Comparison of ENCODE assay signal across 2 cellular contexts in the genomic region with DNA sequence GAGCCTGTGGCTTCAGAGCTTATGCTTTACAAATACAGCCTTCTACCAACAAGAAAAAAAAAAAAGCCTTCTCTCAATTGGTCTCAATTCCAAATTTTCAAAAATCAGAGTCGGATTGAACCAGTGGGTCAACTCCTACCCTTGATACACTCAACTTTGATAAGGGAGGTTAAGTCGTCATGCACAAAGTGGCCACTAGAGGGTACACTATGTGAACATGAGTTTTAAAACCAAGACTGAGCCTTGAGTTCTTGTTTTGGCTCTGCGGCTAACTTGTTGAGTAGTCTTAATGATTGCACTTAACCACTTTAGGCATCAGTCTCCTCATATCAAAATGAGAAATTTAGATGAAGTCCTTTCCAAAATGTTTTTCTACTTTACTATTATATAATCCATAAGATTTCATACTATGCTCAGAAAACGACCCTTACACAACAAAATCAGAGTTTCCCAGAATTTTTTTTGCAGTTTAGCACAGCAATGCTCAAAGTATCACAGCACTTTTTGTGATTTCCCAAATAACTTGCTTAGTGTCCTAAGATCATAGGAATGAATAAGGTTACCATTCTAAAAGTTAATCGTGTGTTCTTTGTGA.
TF ChIP-seq lines count a peak whose summit lies in the region.

No MANE protein-coding gene starts in this region.

TF ChIP-seq in GM23338, 12 proteins besides CTCF, POLR2A, EP300 and RAD21 (continues in another document):
- TF ChIP-seq, protein P1, sequence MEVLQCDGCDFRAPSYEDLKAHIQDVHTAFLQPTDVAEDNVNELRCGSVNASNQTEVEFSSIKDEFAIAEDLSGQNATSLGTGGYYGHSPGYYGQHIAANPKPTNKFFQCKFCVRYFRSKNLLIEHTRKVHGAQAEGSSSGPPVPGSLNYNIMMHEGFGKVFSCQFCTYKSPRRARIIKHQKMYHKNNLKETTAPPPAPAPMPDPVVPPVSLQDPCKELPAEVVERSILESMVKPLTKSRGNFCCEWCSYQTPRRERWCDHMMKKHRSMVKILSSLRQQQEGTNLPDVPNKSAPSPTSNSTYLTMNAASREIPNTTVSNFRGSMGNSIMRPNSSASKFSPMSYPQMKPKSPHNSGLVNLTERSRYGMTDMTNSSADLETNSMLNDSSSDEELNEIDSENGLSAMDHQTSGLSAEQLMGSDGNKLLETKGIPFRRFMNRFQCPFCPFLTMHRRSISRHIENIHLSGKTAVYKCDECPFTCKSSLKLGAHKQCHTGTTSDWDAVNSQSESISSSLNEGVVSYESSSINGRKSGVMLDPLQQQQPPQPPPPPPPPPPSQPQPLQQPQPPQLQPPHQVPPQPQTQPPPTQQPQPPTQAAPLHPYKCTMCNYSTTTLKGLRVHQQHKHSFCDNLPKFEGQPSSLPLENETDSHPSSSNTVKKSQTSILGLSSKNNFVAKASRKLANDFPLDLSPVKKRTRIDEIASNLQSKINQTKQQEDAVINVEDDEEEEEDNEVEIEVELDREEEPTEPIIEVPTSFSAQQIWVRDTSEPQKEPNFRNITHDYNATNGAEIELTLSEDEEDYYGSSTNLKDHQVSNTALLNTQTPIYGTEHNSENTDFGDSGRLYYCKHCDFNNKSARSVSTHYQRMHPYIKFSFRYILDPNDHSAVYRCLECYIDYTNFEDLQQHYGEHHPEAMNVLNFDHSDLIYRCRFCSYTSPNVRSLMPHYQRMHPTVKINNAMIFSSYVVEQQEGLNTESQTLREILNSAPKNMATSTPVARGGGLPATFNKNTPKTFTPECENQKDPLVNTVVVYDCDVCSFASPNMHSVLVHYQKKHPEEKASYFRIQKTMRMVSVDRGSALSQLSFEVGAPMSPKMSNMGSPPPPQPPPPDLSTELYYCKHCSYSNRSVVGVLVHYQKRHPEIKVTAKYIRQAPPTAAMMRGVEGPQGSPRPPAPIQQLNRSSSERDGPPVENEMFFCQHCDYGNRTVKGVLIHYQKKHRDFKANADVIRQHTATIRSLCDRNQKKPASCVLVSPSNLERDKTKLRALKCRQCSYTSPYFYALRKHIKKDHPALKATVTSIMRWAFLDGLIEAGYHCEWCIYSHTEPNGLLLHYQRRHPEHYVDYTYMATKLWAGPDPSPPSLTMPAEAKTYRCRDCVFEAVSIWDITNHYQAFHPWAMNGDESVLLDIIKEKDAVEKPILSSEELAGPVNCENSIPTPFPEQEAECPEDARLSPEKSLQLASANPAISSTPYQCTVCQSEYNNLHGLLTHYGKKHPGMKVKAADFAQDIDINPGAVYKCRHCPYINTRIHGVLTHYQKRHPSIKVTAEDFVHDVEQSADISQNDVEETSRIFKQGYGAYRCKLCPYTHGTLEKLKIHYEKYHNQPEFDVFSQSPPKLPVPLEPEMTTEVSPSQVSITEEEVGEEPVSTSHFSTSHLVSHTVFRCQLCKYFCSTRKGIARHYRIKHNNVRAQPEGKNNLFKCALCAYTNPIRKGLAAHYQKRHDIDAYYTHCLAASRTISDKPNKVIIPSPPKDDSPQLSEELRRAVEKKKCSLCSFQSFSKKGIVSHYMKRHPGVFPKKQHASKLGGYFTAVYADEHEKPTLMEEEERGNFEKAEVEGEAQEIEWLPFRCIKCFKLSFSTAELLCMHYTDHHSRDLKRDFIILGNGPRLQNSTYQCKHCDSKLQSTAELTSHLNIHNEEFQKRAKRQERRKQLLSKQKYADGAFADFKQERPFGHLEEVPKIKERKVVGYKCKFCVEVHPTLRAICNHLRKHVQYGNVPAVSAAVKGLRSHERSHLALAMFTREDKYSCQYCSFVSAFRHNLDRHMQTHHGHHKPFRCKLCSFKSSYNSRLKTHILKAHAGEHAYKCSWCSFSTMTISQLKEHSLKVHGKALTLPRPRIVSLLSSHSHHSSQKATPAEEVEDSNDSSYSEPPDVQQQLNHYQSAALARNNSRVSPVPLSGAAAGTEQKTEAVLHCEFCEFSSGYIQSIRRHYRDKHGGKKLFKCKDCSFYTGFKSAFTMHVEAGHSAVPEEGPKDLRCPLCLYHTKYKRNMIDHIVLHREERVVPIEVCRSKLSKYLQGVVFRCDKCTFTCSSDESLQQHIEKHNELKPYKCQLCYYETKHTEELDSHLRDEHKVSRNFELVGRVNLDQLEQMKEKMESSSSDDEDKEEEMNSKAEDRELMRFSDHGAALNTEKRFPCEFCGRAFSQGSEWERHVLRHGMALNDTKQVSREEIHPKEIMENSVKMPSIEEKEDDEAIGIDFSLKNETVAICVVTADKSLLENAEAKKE (CRISPR knock-in tag; IDR thresholded peaks at IDR 0.05): no peak
- TF ChIP-seq STAT1 (IDR thresholded peaks at IDR 0.05; ENCODE audit: unreplicated experiment): no peak
- TF ChIP-seq, protein P2, sequence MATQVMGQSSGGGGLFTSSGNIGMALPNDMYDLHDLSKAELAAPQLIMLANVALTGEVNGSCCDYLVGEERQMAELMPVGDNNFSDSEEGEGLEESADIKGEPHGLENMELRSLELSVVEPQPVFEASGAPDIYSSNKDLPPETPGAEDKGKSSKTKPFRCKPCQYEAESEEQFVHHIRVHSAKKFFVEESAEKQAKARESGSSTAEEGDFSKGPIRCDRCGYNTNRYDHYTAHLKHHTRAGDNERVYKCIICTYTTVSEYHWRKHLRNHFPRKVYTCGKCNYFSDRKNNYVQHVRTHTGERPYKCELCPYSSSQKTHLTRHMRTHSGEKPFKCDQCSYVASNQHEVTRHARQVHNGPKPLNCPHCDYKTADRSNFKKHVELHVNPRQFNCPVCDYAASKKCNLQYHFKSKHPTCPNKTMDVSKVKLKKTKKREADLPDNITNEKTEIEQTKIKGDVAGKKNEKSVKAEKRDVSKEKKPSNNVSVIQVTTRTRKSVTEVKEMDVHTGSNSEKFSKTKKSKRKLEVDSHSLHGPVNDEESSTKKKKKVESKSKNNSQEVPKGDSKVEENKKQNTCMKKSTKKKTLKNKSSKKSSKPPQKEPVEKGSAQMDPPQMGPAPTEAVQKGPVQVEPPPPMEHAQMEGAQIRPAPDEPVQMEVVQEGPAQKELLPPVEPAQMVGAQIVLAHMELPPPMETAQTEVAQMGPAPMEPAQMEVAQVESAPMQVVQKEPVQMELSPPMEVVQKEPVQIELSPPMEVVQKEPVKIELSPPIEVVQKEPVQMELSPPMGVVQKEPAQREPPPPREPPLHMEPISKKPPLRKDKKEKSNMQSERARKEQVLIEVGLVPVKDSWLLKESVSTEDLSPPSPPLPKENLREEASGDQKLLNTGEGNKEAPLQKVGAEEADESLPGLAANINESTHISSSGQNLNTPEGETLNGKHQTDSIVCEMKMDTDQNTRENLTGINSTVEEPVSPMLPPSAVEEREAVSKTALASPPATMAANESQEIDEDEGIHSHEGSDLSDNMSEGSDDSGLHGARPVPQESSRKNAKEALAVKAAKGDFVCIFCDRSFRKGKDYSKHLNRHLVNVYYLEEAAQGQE (IDR thresholded peaks at IDR 0.05; ENCODE audit: unreplicated experiment): no peak
- TF ChIP-seq, protein P3, sequence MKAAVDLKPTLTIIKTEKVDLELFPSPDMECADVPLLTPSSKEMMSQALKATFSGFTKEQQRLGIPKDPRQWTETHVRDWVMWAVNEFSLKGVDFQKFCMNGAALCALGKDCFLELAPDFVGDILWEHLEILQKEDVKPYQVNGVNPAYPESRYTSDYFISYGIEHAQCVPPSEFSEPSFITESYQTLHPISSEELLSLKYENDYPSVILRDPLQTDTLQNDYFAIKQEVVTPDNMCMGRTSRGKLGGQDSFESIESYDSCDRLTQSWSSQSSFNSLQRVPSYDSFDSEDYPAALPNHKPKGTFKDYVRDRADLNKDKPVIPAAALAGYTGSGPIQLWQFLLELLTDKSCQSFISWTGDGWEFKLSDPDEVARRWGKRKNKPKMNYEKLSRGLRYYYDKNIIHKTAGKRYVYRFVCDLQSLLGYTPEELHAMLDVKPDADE (IDR thresholded peaks at IDR 0.05): no peak
- TF ChIP-seq ZNF331 (CRISPR knock-in tag; IDR thresholded peaks at IDR 0.05; ENCODE audit: low read depth): no peak
- TF ChIP-seq JUNB (IDR thresholded peaks at IDR 0.05; ENCODE audit: unreplicated experiment): no peak
- no peak for TF ChIP-seq ZNF114 (CRISPR knock-in tag; IDR thresholded peaks at IDR 0.05)
- no peak for TF ChIP-seq POLR2AphosphoS5 (IDR thresholded peaks at IDR 0.05; ENCODE audit: low read depth)
- no peak for TF ChIP-seq NANOG (IDR thresholded peaks at IDR 0.05; ENCODE audit: borderline replicate concordance)

TF ChIP-seq in H1, 55 proteins besides CTCF, POLR2A, EP300 and RAD21:
- TF ChIP-seq CBX8 (IDR thresholded peaks at IDR 0.05; ENCODE audit: borderline replicate concordance, low read depth, low read length) (no peak), CREB1 (IDR thresholded peaks at IDR 0.05) (0 out of 2 replicates have a peak, but pooled peaks have one; percentile 16)
